22 cellular contexts compared by ENCODE assay signal in the genomic region with DNA sequence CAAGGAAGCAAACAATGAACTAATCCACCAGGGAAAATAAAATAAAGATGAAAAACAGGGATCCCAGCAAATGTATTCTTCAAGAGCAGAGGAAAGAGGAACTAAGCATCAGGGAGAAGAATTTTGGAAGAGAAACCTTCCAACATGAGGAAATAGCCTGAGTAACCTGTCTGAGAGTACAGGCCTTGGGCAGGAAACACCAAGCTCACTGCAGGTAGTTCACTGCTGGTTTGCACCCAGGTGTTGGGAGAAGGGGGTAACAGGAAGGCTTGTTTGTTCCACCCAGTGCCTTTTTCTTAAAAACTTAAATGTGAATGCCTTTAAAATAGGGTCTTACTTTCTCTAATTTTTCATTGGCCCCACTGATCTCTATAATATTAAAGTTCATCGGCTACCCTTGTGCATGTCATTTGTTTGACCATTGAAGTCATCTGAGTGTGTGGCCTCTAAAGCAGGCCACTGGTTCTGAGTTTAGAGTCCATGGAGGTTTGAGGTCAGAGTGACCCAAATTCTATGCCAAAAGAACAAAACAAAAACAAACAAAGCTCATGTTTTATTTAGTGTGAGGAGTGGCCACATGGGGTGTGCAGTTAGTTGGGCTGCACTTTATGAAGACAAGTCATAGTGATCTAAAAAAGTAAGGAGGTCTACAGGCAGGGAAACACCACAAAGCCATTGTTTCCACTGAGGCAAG.
"Had no signal": no experiment of that assay in that cellular context is flagged by ENCODE, and none has a peak within 500 bp of the region (broad histone marks: within the 10 kb centered on the region; RNA-seq: fewer than 3 reads in every experiment).

No MANE protein-coding gene starts in this region.

- DNase-seq: heart left ventricle; hypothalamus; immature natural killer cell; kidney; left ventricle myocardium superior; lower lobe of right lung; mammary epithelial cell; mesendoderm; naive B cell; natural killer cell; nephron progenitor cell; ovary; right cardiac atrium; sigmoid colon; small intestine; spleen; stimulated activated CD4-positive, alpha-beta T cell treated with anti-CD3 and anti-CD28 coated beads, Interleukin-4, amount 100 ng/mL, for 24 hours; stimulated activated naive CD4-positive, alpha-beta T cell; uterus had no signal

- H3K27me3 ChIP-seq: heart left ventricle, ovary, sigmoid colon, spleen, tibial nerve, uterus had no signal

- H3K36me3 ChIP-seq: heart left ventricle, lower lobe of right lung, ovary, sigmoid colon, spleen, tibial nerve, uterus had no signal

- H3K4me1 ChIP-seq: lower lobe of right lung, sigmoid colon, tibial nerve, uterus had no signal

- H3K9me3 ChIP-seq: heart left ventricle, lower lobe of right lung, sigmoid colon, spleen, tibial nerve, uterus had no signal

- H3K27ac ChIP-seq: heart left ventricle, lower lobe of right lung, ovary, sigmoid colon, spleen, tibial nerve, uterus had no signal

- ATAC-seq: heart left ventricle; left ventricle myocardium superior; lower lobe of right lung; natural killer cell; right cardiac atrium; stimulated activated effector memory CD8-positive, alpha-beta T cell treated with anti-CD3 and anti-CD28 coated beads, Interleukin-12 subunit alpha, Interleukin-12 subunit beta, amount 100 ng/mL, for 72 hours had no signal

- H3K4me3 ChIP-seq: heart left ventricle, lower lobe of right lung, ovary, sigmoid colon, spleen, tibial nerve, uterus had no signal

- FAIRE-seq: islet of Langerhans, small intestine had no signal
